ENCODE assay signal across 27 cellular contexts in the genomic region with DNA sequence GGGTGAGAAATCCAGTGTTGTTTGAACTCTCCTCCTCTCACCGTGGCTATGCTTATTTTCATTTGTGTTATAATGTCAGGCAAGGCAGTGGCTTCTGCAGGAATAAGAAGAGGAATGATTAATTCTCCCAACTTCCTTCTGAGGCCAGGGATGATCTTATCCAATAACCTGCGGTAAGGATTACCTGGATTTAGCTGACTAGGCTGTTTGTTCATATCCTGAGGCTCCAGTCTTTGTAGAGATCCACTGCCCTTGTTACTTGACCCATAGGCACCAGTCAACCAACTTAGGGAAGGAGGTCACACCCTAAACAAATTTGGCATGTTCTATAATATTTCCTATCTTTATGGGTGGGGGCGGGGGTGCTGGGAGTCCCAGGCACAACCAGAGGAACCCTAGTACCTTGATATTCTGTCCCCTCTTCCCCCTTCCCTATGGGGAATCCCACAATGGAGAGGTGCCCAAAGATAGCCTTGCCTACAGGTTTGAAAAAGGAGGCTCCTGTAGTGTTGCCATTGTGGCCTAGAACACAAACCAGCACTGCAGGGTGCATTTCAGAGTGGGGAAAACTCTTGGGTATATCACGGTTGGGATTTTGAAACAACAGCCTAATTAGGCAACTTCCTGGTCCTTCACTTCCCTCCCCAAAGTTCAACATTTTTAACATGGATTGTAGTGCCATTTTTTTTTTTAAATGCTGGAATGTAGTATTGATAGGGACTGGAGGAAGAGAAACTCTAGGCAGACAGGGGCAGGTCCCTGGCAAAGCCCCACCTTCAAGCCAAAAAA.
"Had no signal": no experiment of that assay in that cellular context is flagged by ENCODE, and none has a peak within 500 bp of the region (broad histone marks: within the 10 kb centered on the region; RNA-seq: fewer than 3 reads in every experiment).

No MANE protein-coding gene starts in this region.

- H3K36me3 ChIP-seq: esophagus muscularis mucosa, gastroesophageal sphincter, heart left ventricle, neural progenitor cell, suprapubic skin, transverse colon, upper lobe of right lung, uterus had no signal

- H3K79me2 ChIP-seq: hepatocyte, parathyroid adenoma had no signal

- H3K27me3 ChIP-seq: esophagus muscularis mucosa, foreskin keratinocyte, gastroesophageal sphincter, heart left ventricle, hepatocyte, neural progenitor cell, suprapubic skin, transverse colon, upper lobe of right lung, uterus had no signal

- H3K27ac ChIP-seq: esophagus muscularis mucosa, foreskin keratinocyte, gastroesophageal sphincter, heart left ventricle, hepatocyte, neural progenitor cell, parathyroid adenoma, suprapubic skin, transverse colon, upper lobe of right lung, uterus had no signal

- DNase-seq: dermis blood vessel endothelial cell; effector memory CD4-positive, alpha-beta T cell; foreskin keratinocyte; heart left ventricle; kidney; mesenchymal stem cell; midbrain; naive thymus-derived CD4-positive, alpha-beta T cell; stimulated activated CD4-positive, alpha-beta T cell treated with anti-CD3 and anti-CD28 coated beads, Interleukin-12 subunit alpha, Interleukin-12 subunit beta, amount 100 ng/mL, for 4 hours; stimulated activated CD4-positive, alpha-beta T cell treated with anti-CD3 and anti-CD28 coated beads, Interleukin-1b, Interleukin-23, amount 100 ng/mL, for 48 hours; stimulated activated CD4-positive, alpha-beta T cell treated with anti-CD3 and anti-CD28 coated beads, Interleukin-4, amount 100 ng/mL, for 1 hour; stimulated activated CD8-positive, alpha-beta memory T cell treated with anti-CD3 and anti-CD28 coated beads, Interleukin-4, amount 100 ng/mL, for 48 hours; stimulated activated naive CD4-positive, alpha-beta T cell; stimulated activated naive CD8-positive, alpha-beta T cell treated with anti-CD3 and anti-CD28 coated beads, Interleukin-15, amount 100 ng/mL, for 72 hours; transverse colon; upper lobe of right lung; uterus had no signal

- FAIRE-seq: endothelial cell of umbilical vein, kidney had no signal

- H3K9me3 ChIP-seq: esophagus muscularis mucosa, gastroesophageal sphincter, heart left ventricle, transverse colon, upper lobe of right lung, uterus had no signal

- H3K4me3 ChIP-seq: esophagus muscularis mucosa, gastroesophageal sphincter, heart left ventricle, hepatocyte, neural progenitor cell, smooth muscle cell, suprapubic skin, transverse colon, upper lobe of right lung, uterus had no signal

- H3K9ac ChIP-seq: neural progenitor cell, parathyroid adenoma had no signal

- ATAC-seq: foreskin keratinocyte; gastroesophageal sphincter; heart left ventricle; left lobe of liver; naive thymus-derived CD4-positive, alpha-beta T cell; sciatic nerve; stimulated activated naive CD8-positive, alpha-beta T cell treated with anti-CD3 and anti-CD28 coated beads, Interleukin-15, amount 100 ng/mL, for 72 hours; upper lobe of right lung had no signal

- H3K4me2 ChIP-seq: hepatocyte, neural progenitor cell, smooth muscle cell had no signal

- H3K4me1 ChIP-seq: esophagus muscularis mucosa, foreskin keratinocyte, gastroesophageal sphincter, heart left ventricle, neural progenitor cell, parathyroid adenoma, suprapubic skin, transverse colon, upper lobe of right lung, uterus had no signal
